In the genomic region with DNA sequence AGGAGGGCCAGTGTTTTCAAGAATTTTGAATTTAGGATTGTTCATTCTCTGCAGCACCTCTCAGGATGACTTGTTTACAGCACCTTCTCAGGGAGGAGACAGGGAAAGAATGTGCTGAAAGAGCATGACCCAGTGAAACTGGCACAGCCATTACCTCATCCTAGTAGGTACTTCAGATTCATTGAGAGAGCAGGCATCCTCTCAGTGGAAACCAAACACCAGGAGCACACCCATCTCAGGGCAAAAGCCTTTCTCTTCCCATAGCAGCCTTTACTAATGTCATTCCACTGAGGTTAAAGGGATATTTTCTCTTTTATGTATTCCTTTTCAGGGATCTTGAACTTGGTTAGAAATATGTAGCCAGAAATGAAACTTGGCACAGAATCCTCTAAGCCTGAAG, we compare ENCODE assay signal across 10 cellular contexts. TPM values are rescaled to one million over a fixed set of nuclear protein-coding genes. Genes with fewer than 3 reads are reported as not detected.
DNase-seq lines count a peak whose midpoint lies in the region; ATAC-seq and TF ChIP-seq lines count a peak whose summit lies in the region.
"Had no signal": no experiment of that assay in that cellular context is flagged by ENCODE, and none has a peak within 500 bp of the region (broad histone marks: within the 10 kb centered on the region; RNA-seq: fewer than 3 reads in every experiment).

No MANE protein-coding gene starts in this region.

- no peaks in the 10 kb centered on the region for H4K20me1 ChIP-seq in osteoblast (ENCODE audit: insufficient read depth, low read length)

- H3K79me2 ChIP-seq in osteoblast (ENCODE audit: insufficient read depth, low read length), result no peaks in the 10 kb centered on the region

- H3K27ac ChIP-seq in osteoblast (ENCODE audit: low read depth, low read length) (no peak overlapping the region), Peyer's patch (no peak overlapping the region)

- H3K36me3 ChIP-seq in osteoblast (ENCODE audit: insufficient read depth, low read length) (no peaks in the 10 kb centered on the region), Peyer's patch (no peaks in the 10 kb centered on the region)

- H3K4me1 ChIP-seq in osteoblast (ENCODE audit: insufficient read depth, low read length) (peaks cover 19% of the 10 kb centered on the region), Peyer's patch (no peaks in the 10 kb centered on the region)

- H2AFZ ChIP-seq in osteoblast (ENCODE audit: low read length), result peak overlapping the region; percentile 25

- H3K9me3 ChIP-seq in osteoblast (ENCODE audit: low read depth, low read length) (no peaks in the 10 kb centered on the region), Peyer's patch (no peaks in the 10 kb centered on the region)

- H3K4me3 ChIP-seq in osteoblast (ENCODE audit: insufficient read depth, low read length) (no peak overlapping the region), Peyer's patch (no peak overlapping the region)

- no peak for TF ChIP-seq POLR2A in Peyer's patch (IDR thresholded peaks at IDR 0.05)

- ATAC-seq in HG02678 (IDR thresholded peaks at IDR 0.05; ENCODE audit: unreplicated experiment), result no peak
- ATAC-seq in HG03175 (IDR thresholded peaks at IDR 0.05; ENCODE audit: unreplicated experiment), result no peak
- ATAC-seq: stimulated activated naive CD8-positive, alpha-beta T cell treated with anti-CD3 and anti-CD28 coated beads, Interleukin-15, Interleukin-2, amounts not matched to agents 100 U/mL and 50 U/mL, for 24 hours; T-cell had no signal

- TF ChIP-seq CTCF in osteoblast (IDR thresholded peaks at IDR 0.05; ENCODE audit: extremely low read depth, low read depth, low read length) (no peak), Peyer's patch (IDR thresholded peaks at IDR 0.05) (no peak)

- DNase-seq in HK-2 (ENCODE audit: unreplicated experiment) (peak; percentile 11), NCI-H524 (lab: John Stamatoyannopoulos, UW) (peak; percentile 84 to 87), dermis blood vessel endothelial cell (peak; percentile 32), osteoblast (ENCODE audit: insufficient read length, low spot score, missing footprints) (peak; percentile 19), hippocampal formation (lab: John Stamatoyannopoulos, UW) (no peak), Peyer's patch (no peak)
- DNase-seq: stimulated activated naive CD8-positive, alpha-beta T cell treated with anti-CD3 and anti-CD28 coated beads, Interleukin-15, Interleukin-2, amounts not matched to agents 100 U/mL and 50 U/mL, for 24 hours; T-cell had no signal

- no peak overlapping the region for H3K4me2 ChIP-seq in osteoblast (ENCODE audit: insufficient read depth, low read length)

- peaks cover 3% of the 10 kb centered on the region for H3K27me3 ChIP-seq in osteoblast (ENCODE audit: insufficient read depth, low read length)
- H3K27me3 ChIP-seq in Peyer's patch, result no peaks in the 10 kb centered on the region

RNA-seq across cellular contexts. Expression of gene MAP2, which starts 2.6 kb away (rescaled TPM):
- total RNA-seq in dermis blood vessel endothelial cell, result 3.9 and 6.0 TPM in 2 replicates
- total RNA-seq in osteoblast, result 2.1 and 2.2 TPM in 2 replicates
- total RNA-seq in Peyer's patch, result 10 to 100 TPM in 1 of 4 donors, 1 to 10 TPM in 2, under 1 TPM in 1; 0.70 to 19.8 (median 4.1) TPM

Comparison
In these comparisons a context has a peak if more than half of its experiments do, and no peak if none do; other contexts are left out.
1. DNase-seq: peak in HK-2 (single experiment), NCI-H524 (2 of 2), dermis blood vessel endothelial cell (single experiment) and osteoblast (single experiment); none in hippocampal formation (0 of 2) and Peyer's patch (0 of 3).